ENCODE assay signal across 3 cellular contexts in the genomic region with DNA sequence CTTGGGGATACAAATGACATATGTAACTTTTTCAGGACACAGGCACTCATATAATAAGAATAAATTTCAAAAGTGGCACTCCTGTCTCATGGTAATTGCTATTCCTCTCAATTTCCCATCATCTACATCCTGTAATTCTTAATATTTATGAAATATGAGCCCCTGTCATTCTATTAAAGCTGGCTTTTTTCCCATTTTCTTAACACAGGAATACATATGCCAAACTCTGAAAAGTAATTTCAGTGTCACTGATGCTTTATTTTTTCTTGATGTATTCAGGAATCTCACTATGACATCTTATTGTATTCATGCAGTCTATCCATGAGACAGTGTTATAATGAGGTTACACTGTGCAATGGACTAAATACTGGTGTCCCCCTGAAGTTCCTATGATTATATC.
"Had no signal": no experiment of that assay in that cellular context is flagged by ENCODE, and none has a peak within 500 bp of the region (broad histone marks: within the 10 kb centered on the region; RNA-seq: fewer than 3 reads in every experiment).

No MANE protein-coding gene starts in this region.

- DNase-seq: GDM1, GF-D8 had no signal

- H3K4me3 ChIP-seq: GM12878 had no signal
